24 cellular contexts compared by ENCODE assay signal in genomic region chr1:59331686-59332085, GRCh38. TPM values are rescaled to one million over a fixed set of nuclear protein-coding genes. Genes with fewer than 3 reads are reported as not detected.
DNase-seq lines count a peak whose midpoint lies in the region; ATAC-seq, FAIRE-seq and TF ChIP-seq lines count a peak whose summit lies in the region.
"Had no signal": no experiment of that assay in that cellular context is flagged by ENCODE, and none has a peak within 500 bp of the region (broad histone marks: within the 10 kb centered on the region; RNA-seq: fewer than 3 reads in every experiment).

No MANE protein-coding gene starts in this region.

- no peak overlapping the region for H2AFZ ChIP-seq in K562 (ENCODE audit: low read depth, low read length)
- H2AFZ ChIP-seq in trophoblast cell (ENCODE audit: insufficient read depth, low read length, poor library complexity): no peak overlapping the region
- H2AFZ ChIP-seq: GM23338 had no signal

- H3K27me3 Mint-ChIP-seq in activated CD4-positive, alpha-beta T cell treated with anti-CD3 and anti-CD28 coated beads, Interleukin-2, amount 10 ng/mL, durations not matched to agents 24 days and 14 days: no peaks in the 10 kb centered on the region
- H3K27me3 Mint-ChIP-seq in activated CD4-positive, alpha-beta T cell treated with anti-CD3 and anti-CD28 coated beads for 36 hours: no peaks in the 10 kb centered on the region
- no peaks in the 10 kb centered on the region for H3K27me3 Mint-ChIP-seq in activated T-cell treated with anti-CD3 and anti-CD28 coated beads, Interleukin-2, amount 50 U/mL, for 24 hours
- H3K27me3 Mint-ChIP-seq: B cell; CD4-positive, CD25-positive, alpha-beta regulatory T cell had no signal

- no peak for TF ChIP-seq RAD21 in K562 (CRISPR knock-in tag; conservative IDR thresholded peaks at IDR 0.05 in 1 of 2, IDR thresholded peaks at IDR 0.05 in 1 of 2)

- no peak overlapping the region for H3K4me2 ChIP-seq in K562 (ENCODE audit: insufficient read depth, low read length)
- no peak overlapping the region for H3K4me2 ChIP-seq in trophoblast cell (ENCODE audit: low read length)
- H3K4me2 ChIP-seq: BLaER1, GM23338 had no signal

- H3K4ac ChIP-seq in trophoblast cell (ENCODE audit: low read depth, low read length): no peak overlapping the region

- CTCF ChIA-PET in activated CD4-positive, alpha-beta T cell treated with anti-CD3 and anti-CD28 coated beads for 36 hours (lab: Charles Lee): interaction anchor here (1.1 kb wide), 1 partner anchor 367 kb away, joined by 3 read pairs; no protein-coding TSS in a partner anchor
- CTCF ChIA-PET in K562 (lab: Yijun Ruan, JAX; ENCODE audit: low intra/inter-chr PET ratio): no interaction called here

- H3K4me3 Mint-ChIP-seq in activated CD4-positive, alpha-beta T cell treated with anti-CD3 and anti-CD28 coated beads, Interleukin-2, amount 10 ng/mL, durations not matched to agents 24 days and 14 days: no peak overlapping the region
- H3K4me3 Mint-ChIP-seq in activated CD4-positive, alpha-beta T cell treated with anti-CD3 and anti-CD28 coated beads for 36 hours: no peak overlapping the region
- H3K4me3 Mint-ChIP-seq in activated T-cell treated with anti-CD3 and anti-CD28 coated beads, Interleukin-2, amount 50 U/mL, for 24 hours: no peak overlapping the region
- H3K4me3 Mint-ChIP-seq: B cell; CD4-positive, CD25-positive, alpha-beta regulatory T cell; CD8-positive, alpha-beta T cell; GM23338; H9 had no signal

- H3K9me1 ChIP-seq in K562 (ENCODE audit: control insufficient read depth, insufficient read depth, low read length): no peaks in the 10 kb centered on the region

- H3K79me2 ChIP-seq in K562 (ENCODE audit: control insufficient read depth, insufficient read depth, low read length) (no peaks in the 10 kb centered on the region), trophoblast cell (ENCODE audit: control insufficient read depth, insufficient read depth, low read length, poor library complexity) (peaks cover 1% of the 10 kb centered on the region)

- peak overlapping the region; percentile 36 for H2BK5ac ChIP-seq in trophoblast cell (ENCODE audit: low read depth, low read length, poor library complexity)

- H3K4me1 ChIP-seq in K562 (replicated peaks in 1 of 2; ENCODE audit: control insufficient read depth in 2 of 2, insufficient read depth in 2 of 2, low read length in 2 of 2): no peaks in the 10 kb centered on the region
- H3K4me1 ChIP-seq in trophoblast cell (ENCODE audit: control insufficient read depth in 1 of 2, insufficient read depth in 2 of 2, low read length in 2 of 2): peaks cover 7 to 20% of the 10 kb centered on the region in 2 experiments

- no peak for TF ChIP-seq CTCF in K562 (IDR thresholded peaks at IDR 0.05 in 2 of 3, conservative IDR thresholded peaks at IDR 0.05 in 1 of 3; ENCODE audit: insufficient read depth in 2 of 3, low read depth in 1 of 3, low read length in 3 of 3)

- no peak overlapping the region for H2BK12ac ChIP-seq in trophoblast cell (ENCODE audit: low read length)

- intact Hi-C loops in activated CD4-positive, alpha-beta T cell treated with anti-CD3 and anti-CD28 coated beads, Interleukin-2, amount 10 ng/mL, durations not matched to agents 24 days and 14 days (cut with micrococcal nuclease): loop anchor here (2.0 to 5.0 kb wide), 3 partner anchors 146 to 323 kb away; no protein-coding TSS in a partner anchor
- intact Hi-C loops in activated CD4-positive, alpha-beta T cell treated with anti-CD3 and anti-CD28 coated beads for 36 hours (cut with DNase I, micrococcal nuclease): loop anchor here (2.0 kb wide), 1 partner anchor 35 kb away; the partner anchor contains the start of gene FGGY (in 2 of the 2)
- intact Hi-C loops in K562 (cut with micrococcal nuclease): no loop called here
- intact Hi-C loops in head of caudate nucleus (cut with DNase I): no loop called here

- peaks cover 30% of the 10 kb centered on the region for H3K79me1 ChIP-seq in trophoblast cell (ENCODE audit: low read length)

- H4K91ac ChIP-seq in trophoblast cell (ENCODE audit: low read depth, low read length): no peak overlapping the region

- H3K36me3 ChIP-seq in K562 (ENCODE audit: control insufficient read depth, insufficient read depth, low read length) (no peaks in the 10 kb centered on the region), trophoblast cell (ENCODE audit: control insufficient read depth in 1 of 2, insufficient read depth in 2 of 2, low read length in 2 of 2) (no peaks in the 10 kb centered on the region)
- H3K36me3 ChIP-seq: BLaER1 had no signal

- peak overlapping the region; percentile 40 for H3K27ac Mint-ChIP-seq in activated CD4-positive, alpha-beta T cell treated with anti-CD3 and anti-CD28 coated beads, Interleukin-2, amount 10 ng/mL, durations not matched to agents 24 days and 14 days
- H3K27ac Mint-ChIP-seq in activated CD4-positive, alpha-beta T cell treated with anti-CD3 and anti-CD28 coated beads for 36 hours: no peak overlapping the region
- no peak overlapping the region for H3K27ac Mint-ChIP-seq in activated T-cell treated with anti-CD3 and anti-CD28 coated beads, Interleukin-2, amount 50 U/mL, for 24 hours
- H3K27ac Mint-ChIP-seq: B cell; CD4-positive, CD25-positive, alpha-beta regulatory T cell; CD8-positive, alpha-beta T cell; GM23338; H9 had no signal

- H3K36me3 Mint-ChIP-seq in activated CD4-positive, alpha-beta T cell treated with anti-CD3 and anti-CD28 coated beads, Interleukin-2, amount 10 ng/mL, durations not matched to agents 24 days and 14 days (ENCODE audit: low read depth): peaks cover 10% of the 10 kb centered on the region
- no peaks in the 10 kb centered on the region for H3K36me3 Mint-ChIP-seq in activated CD4-positive, alpha-beta T cell treated with anti-CD3 and anti-CD28 coated beads for 36 hours (ENCODE audit: low read depth)
- H3K36me3 Mint-ChIP-seq in activated T-cell treated with anti-CD3 and anti-CD28 coated beads, Interleukin-2, amount 50 U/mL, for 24 hours (ENCODE audit: low read depth): peaks cover 2% of the 10 kb centered on the region
- H3K36me3 Mint-ChIP-seq: CD4-positive, CD25-positive, alpha-beta regulatory T cell had no signal

- H3K14ac ChIP-seq in trophoblast cell (ENCODE audit: low read length): no peak overlapping the region

- no peaks in the 10 kb centered on the region for H3K27me3 ChIP-seq in K562 (ENCODE audit: control insufficient read depth in 2 of 2, insufficient read depth in 2 of 2, low read length in 2 of 2)
- no peaks in the 10 kb centered on the region for H3K27me3 ChIP-seq in trophoblast cell (ENCODE audit: insufficient read depth, low read length)
- H3K27me3 ChIP-seq: BLaER1 had no signal

- H3K4me3 ChIP-seq in K562 (no peak overlapping the region), trophoblast cell (ENCODE audit: low read depth, low read length) (no peak overlapping the region)
- H3K4me3 ChIP-seq: BLaER1, GM23338 had no signal

- POLR2A ChIA-PET in activated CD4-positive, alpha-beta T cell treated with anti-CD3 and anti-CD28 coated beads for 36 hours (lab: Charles Lee): no interaction called here
- POLR2A ChIA-PET in K562 (lab: Yijun Ruan, JAX): interaction anchor here (1.2 kb wide), 1 partner anchor 9 kb away, joined by 6 read pairs; no protein-coding TSS in a partner anchor

- in situ Hi-C loops in K562 (cut with MboI): no loop called here

- no peak overlapping the region for H4K12ac ChIP-seq in trophoblast cell (ENCODE audit: low read depth, low read length)

- TF ChIP-seq POLR2A in K562 (conservative IDR thresholded peaks at IDR 0.05): no peak

- H3K27ac ChIP-seq in K562 (ENCODE audit: extremely low read depth, low read depth, low read length) (no peak overlapping the region), trophoblast cell (ENCODE audit: low read depth, low read length) (peak overlapping the region; percentile 97)
- H3K27ac ChIP-seq: 22Rv1, BLaER1, C4-2B had no signal

- H2AK5ac ChIP-seq in trophoblast cell (ENCODE audit: low read length): no peak overlapping the region

- no peak for DNase-seq in activated CD4-positive, alpha-beta T cell treated with anti-CD3 and anti-CD28 coated beads, Interleukin-2, amount 10 ng/mL, durations not matched to agents 24 days and 14 days
- DNase-seq in activated CD4-positive, alpha-beta T cell treated with anti-CD3 and anti-CD28 coated beads for 36 hours: no peak
- DNase-seq in K562 (ENCODE audit: extremely low read depth in 1 of 4, low spot score in 3 of 4) (no peak), head of caudate nucleus (peak in 22 of 42 donors; percentile 4 to 60 (median 26)), trophoblast cell (peak in 1 of 2 donors; percentile 27), epidermal melanocyte (ENCODE audit: insufficient read length, low spot score) (no peak)
- no peak for DNase-seq in activated T-cell treated with anti-CD3 and anti-CD28 coated beads, Interleukin-2, amount 50 U/mL, for 24 hours
- DNase-seq: CD4-positive, CD25-positive, alpha-beta regulatory T cell; CD8-positive, alpha-beta T cell; DMS 273 treated with DMSO at 0.1 percent for 48 hours; DMS79; GF-D8; H9 had no signal

- no peak overlapping the region for H2BK120ac ChIP-seq in trophoblast cell (ENCODE audit: insufficient read depth, low read length, poor library complexity)

- no peak overlapping the region for H3K9ac ChIP-seq in K562 (ENCODE audit: insufficient read depth in 1 of 2, low read depth in 2 of 2, low read length in 2 of 2)
- H3K9ac ChIP-seq in trophoblast cell (ENCODE audit: low read length): no peak overlapping the region
- H3K9ac ChIP-seq: BLaER1 had no signal

- TF ChIP-seq EP300 in K562 (IDR thresholded peaks at IDR 0.05; ENCODE audit: low read length): no peak

- no peak overlapping the region for H3K18ac ChIP-seq in trophoblast cell (ENCODE audit: low read length)

- no peak for ATAC-seq in activated CD4-positive, alpha-beta T cell treated with anti-CD3 and anti-CD28 coated beads for 36 hours
- ATAC-seq in K562: no peak
- ATAC-seq in HG03135 (IDR thresholded peaks at IDR 0.05; ENCODE audit: unreplicated experiment): no peak
- ATAC-seq: CD8-positive, alpha-beta T cell; GM23338; HCT116 had no signal

- no TSS peak for BruUV-seq in K562 (replicated peaks; lab: Mats Ljungman, UMichigan)

- H3K9me3 ChIP-seq in K562 (replicated peaks; ENCODE audit: control insufficient read depth, insufficient read depth, low read depth, low read length) (no peaks in the 10 kb centered on the region), trophoblast cell (ENCODE audit: insufficient read depth, low read depth, low read length) (no peaks in the 10 kb centered on the region)
- H3K9me3 ChIP-seq: BLaER1 had no signal

- peaks cover 9% of the 10 kb centered on the region for H3K9me3 Mint-ChIP-seq in activated CD4-positive, alpha-beta T cell treated with anti-CD3 and anti-CD28 coated beads, Interleukin-2, amount 10 ng/mL, durations not matched to agents 24 days and 14 days
- no peaks in the 10 kb centered on the region for H3K9me3 Mint-ChIP-seq in activated CD4-positive, alpha-beta T cell treated with anti-CD3 and anti-CD28 coated beads for 36 hours (ENCODE audit: low read depth)
- no peaks in the 10 kb centered on the region for H3K9me3 Mint-ChIP-seq in activated T-cell treated with anti-CD3 and anti-CD28 coated beads, Interleukin-2, amount 50 U/mL, for 24 hours
- H3K9me3 Mint-ChIP-seq: CD4-positive, CD25-positive, alpha-beta regulatory T cell; CD8-positive, alpha-beta T cell; GM23338; H9 had no signal

- H3K4me1 Mint-ChIP-seq in activated CD4-positive, alpha-beta T cell treated with anti-CD3 and anti-CD28 coated beads, Interleukin-2, amount 10 ng/mL, durations not matched to agents 24 days and 14 days: peaks cover 35% of the 10 kb centered on the region
- H3K4me1 Mint-ChIP-seq in activated CD4-positive, alpha-beta T cell treated with anti-CD3 and anti-CD28 coated beads for 36 hours: peaks cover 28% of the 10 kb centered on the region
- peaks cover 32% of the 10 kb centered on the region for H3K4me1 Mint-ChIP-seq in activated T-cell treated with anti-CD3 and anti-CD28 coated beads, Interleukin-2, amount 50 U/mL, for 24 hours (ENCODE audit: low read depth)
- H3K4me1 Mint-ChIP-seq: B cell had no signal

- H3K23ac ChIP-seq in trophoblast cell (ENCODE audit: low read length): no peak overlapping the region

- 24% methylated on average over 3 of the region's 3 CpGs for WGBS in K562 (ENCODE audit: insufficient coverage, low coverage, missing lambda C conversion rate)
- no CpG with 5 or more reads among the region's 3 CpGs for WGBS in trophoblast cell (ENCODE audit: extremely low coverage, insufficient coverage, insufficient read length)

- no peaks in the 10 kb centered on the region for H4K20me1 ChIP-seq in K562 (replicated peaks; ENCODE audit: control insufficient read depth, insufficient read depth, low read length)
- H4K20me1 ChIP-seq: BLaER1 had no signal

- no peak overlapping the region for H4K8ac ChIP-seq in trophoblast cell (ENCODE audit: low read depth, low read length)

- no peak for FAIRE-seq in K562 (lab: Jason Lieb, UNC)
- FAIRE-seq: A204.1, D721Med, GM12891, GM18507 had no signal

RNA-seq across cellular contexts. Expression of gene FGGY, which starts 34.8 kb away (rescaled TPM):
- 6.2 and 8.1 TPM in 2 replicates for total RNA-seq in activated CD4-positive, alpha-beta T cell treated with anti-CD3 and anti-CD28 coated beads, Interleukin-2, amount 10 ng/mL, durations not matched to agents 24 days and 14 days
- total RNA-seq in activated CD4-positive, alpha-beta T cell treated with anti-CD3 and anti-CD28 coated beads for 36 hours: 1 to 10 TPM; 5.6 to 8.1 TPM
- 24.6 and 32.7 TPM in 2 replicates for total RNA-seq in K562 (2011; cell fraction: chromatin; rRNA removed; ENCODE audit: low replicate concordance)
- 11.2 and 13.0 TPM in 2 replicates for total RNA-seq in K562 (2011; cell fraction: nucleolus; rRNA removed)
- total RNA-seq in K562 (2011; cell fraction: nucleoplasm; rRNA removed): 22.0 and 23.1 TPM in 2 replicates
- 10.4 and 10.8 TPM in 2 replicates for total RNA-seq in K562 (2014; rRNA removed)
- 15.0 and 17.6 TPM in 2 replicates for total RNA-seq in K562 (2014; rRNA removed; fragmentation: Illumina TruSeq; extraction: Trizol)
- total RNA-seq in K562 (2015; rRNA removed; fragmentation: Illumina TruSeq; extraction: Trizol): 17.9 and 19.2 TPM in 2 replicates
- 10.6 and 12.1 TPM in 2 replicates for total RNA-seq in K562 (2021)
- polyA plus RNA-seq in K562 (2011; rRNA removed): 9.7 TPM in 2 replicates
- polyA plus RNA-seq in K562 (2011; cell fraction: cytosol; rRNA removed): 5.6 and 10.0 TPM in 2 replicates
- 7.6 and 11.6 TPM in 2 replicates for polyA plus RNA-seq in K562 (2011; cell fraction: nucleus; rRNA removed)
- 11.1 and 43.7 TPM in 2 replicates for polyA plus RNA-seq in K562 (2012)
- 11.4 and 13.1 TPM in 2 replicates for polyA plus RNA-seq in K562 (2014; fragmentation: Illumina TruSeq; extraction: Trizol)
- polyA plus RNA-seq in K562 (2014; fragmentation: Nextera tagmentation; extraction: Ambion mirVana): 10 to 100 TPM; 12.6 to 15.4 TPM
- 11.7 and 12.3 TPM in 2 replicates for polyA plus RNA-seq in K562 (2014; rRNA removed)
- 20.1 and 26.5 TPM in 2 replicates for polyA minus RNA-seq in K562 (2011; rRNA and poly(A)+ RNA removed)
- 6.1 and 6.9 TPM in 2 replicates for polyA minus RNA-seq in K562 (2011; cell fraction: cytosol; rRNA and poly(A)+ RNA removed)
- polyA minus RNA-seq in K562 (2011; cell fraction: nucleus; rRNA and poly(A)+ RNA removed): 19.9 and 37.7 TPM in 2 replicates
- 6.0 and 6.2 TPM in 2 replicates for polyA plus RNA-seq in trophoblast cell (2013)

Comparison
In these comparisons a context has a peak if more than half of its experiments do, and no peak if none do; other contexts are left out.
1. DNase-seq: peak in head of caudate nucleus (22 of 42); none in activated CD4-positive, alpha-beta T cell treated with anti-CD3 and anti-CD28 coated beads, Interleukin-2, amount 10 ng/mL, durations not matched to agents 24 days and 14 days (single experiment), activated CD4-positive, alpha-beta T cell treated with anti-CD3 and anti-CD28 coated beads for 36 hours (single experiment), K562 (0 of 4), activated T-cell treated with anti-CD3 and anti-CD28 coated beads, Interleukin-2, amount 50 U/mL, for 24 hours (single experiment) and epidermal melanocyte (single experiment).
2. intact Hi-C loops: an anchor here in activated CD4-positive, alpha-beta T cell treated with anti-CD3 and anti-CD28 coated beads, Interleukin-2, amount 10 ng/mL, durations not matched to agents 24 days and 14 days (2.0 to 5.0 kb wide) and activated CD4-positive, alpha-beta T cell treated with anti-CD3 and anti-CD28 coated beads for 36 hours (2.0 kb wide); none called in K562 and head of caudate nucleus.